In genomic region chr5:114120166-114120565, GRCh38 we compare ENCODE assay signal across 30 cellular contexts.
"Had no signal": no experiment of that assay in that cellular context is flagged by ENCODE, and none has a peak within 500 bp of the region (broad histone marks: within the 10 kb centered on the region; RNA-seq: fewer than 3 reads in every experiment).

No MANE protein-coding gene starts in this region.

- H3K27me3 Mint-ChIP-seq: effector memory CD8-positive, alpha-beta T cell; natural killer cell treated with Interleukin-12 subunit alpha and Interleukin-12 subunit beta and Interleukin-15 and Interleukin-18, amount 100 ng/mL, for 72 hours; stimulated activated naive CD8-positive, alpha-beta T cell treated with anti-CD3 and anti-CD28 coated beads, Interleukin-15, amount 100 ng/mL, for 72 hours had no signal

- DNase-seq: dermis blood vessel endothelial cell; effector memory CD8-positive, alpha-beta T cell; erythroblast; esophagus squamous epithelium; foreskin melanocyte; glutamatergic neuron; heart right ventricle; hippocampal formation; immature natural killer cell; islet precursor cell; kidney glomerular epithelial cell; left colon; left ventricle myocardium superior; lower lobe of right lung; mucosa of descending colon; naive B cell; pancreas; right lobe of liver; small intestine; stimulated activated CD4-positive, alpha-beta T cell treated with anti-CD3 and anti-CD28 coated beads, Interleukin-1b, Interleukin-23, amount 100 ng/mL, for 48 hours; stimulated activated CD4-positive, alpha-beta T cell treated with anti-CD3 and anti-CD28 coated beads, Interleukin-4, amount 100 ng/mL, for 1 hour; stimulated activated CD8-positive, alpha-beta memory T cell treated with anti-CD3 and anti-CD28 coated beads, Interleukin-4, amount 100 ng/mL, for 48 hours; stimulated activated naive CD4-positive, alpha-beta T cell; stimulated activated naive CD8-positive, alpha-beta T cell treated with anti-CD3 and anti-CD28 coated beads, Interleukin-15, amount 100 ng/mL, for 72 hours; transverse colon had no signal

- ATAC-seq: effector memory CD8-positive, alpha-beta T cell; heart right ventricle; left colon; left ventricle myocardium superior; lower lobe of right lung; mucosa of descending colon; natural killer cell treated with Interleukin-12 subunit alpha and Interleukin-12 subunit beta and Interleukin-15 and Interleukin-18, amount 100 ng/mL, for 72 hours; pancreas; right lobe of liver; stimulated activated naive CD8-positive, alpha-beta T cell treated with anti-CD3 and anti-CD28 coated beads, Interleukin-15, amount 100 ng/mL, for 72 hours had no signal

- H3K4me3 ChIP-seq: coronary artery, esophagus squamous epithelium, heart right ventricle, lower lobe of right lung, mucosa of descending colon, pancreas, right lobe of liver, suprapubic skin, transverse colon, vagina had no signal

- H3K4me1 Mint-ChIP-seq: immature natural killer cell; naive B cell; neural crest cell; stimulated activated naive CD8-positive, alpha-beta T cell treated with anti-CD3 and anti-CD28 coated beads, Interleukin-15, amount 100 ng/mL, for 72 hours had no signal

- H3K4me3 Mint-ChIP-seq: effector memory CD8-positive, alpha-beta T cell; immature natural killer cell; naive B cell; natural killer cell treated with Interleukin-12 subunit alpha and Interleukin-12 subunit beta and Interleukin-15 and Interleukin-18, amount 100 ng/mL, for 72 hours; neural crest cell; stimulated activated naive CD8-positive, alpha-beta T cell treated with anti-CD3 and anti-CD28 coated beads, Interleukin-15, amount 100 ng/mL, for 72 hours had no signal

- H3K9me3 Mint-ChIP-seq: neural crest cell had no signal

- H3K27ac Mint-ChIP-seq: effector memory CD8-positive, alpha-beta T cell; immature natural killer cell; naive B cell; natural killer cell treated with Interleukin-12 subunit alpha and Interleukin-12 subunit beta and Interleukin-15 and Interleukin-18, amount 100 ng/mL, for 72 hours; stimulated activated naive CD8-positive, alpha-beta T cell treated with anti-CD3 and anti-CD28 coated beads, Interleukin-15, amount 100 ng/mL, for 72 hours had no signal

- H3K36me3 Mint-ChIP-seq: immature natural killer cell; naive B cell; natural killer cell treated with Interleukin-12 subunit alpha and Interleukin-12 subunit beta and Interleukin-15 and Interleukin-18, amount 100 ng/mL, for 72 hours had no signal
